8 cellular contexts compared by ENCODE assay signal in genomic region chr7:98251251-98251843, GRCh38. TPM values are rescaled to one million over a fixed set of nuclear protein-coding genes. Genes with fewer than 3 reads are reported as not detected.
DNase-seq lines count a peak whose midpoint lies in the region; ATAC-seq and TF ChIP-seq lines count a peak whose summit lies in the region.

No MANE protein-coding gene starts in this region.

- DNase-seq in HFF-Myc (ENCODE audit: extremely low read depth, low read depth) (no peak), NCI-H146 treated with DMSO at 0.1 percent for 48 hours (lab: John Stamatoyannopoulos, UW; ENCODE audit: unreplicated experiment) (peak; percentile 73), epithelial cell of esophagus (ENCODE audit: low read depth) (no peak), vagina (ENCODE audit: extremely low spot score in 2 of 2) (no peak), GM03348 (ENCODE audit: low spot score) (no peak)
- DNase-seq in activated CD4-positive, alpha-beta memory T cell treated with anti-CD3 and anti-CD28 coated beads, Interleukin-2, amount 10 ng/mL, durations not matched to agents 7 days and 5 days: peak; percentile 59
- peak; percentile 29 to 90 (median 85) for DNase-seq in naive thymus-derived CD4-positive, alpha-beta T cell

- peak overlapping the region; percentile 99 for H3K27ac Mint-ChIP-seq in activated CD4-positive, alpha-beta memory T cell treated with anti-CD3 and anti-CD28 coated beads, Interleukin-2, amount 10 ng/mL, durations not matched to agents 7 days and 5 days
- H3K27ac Mint-ChIP-seq in naive thymus-derived CD4-positive, alpha-beta T cell: peak overlapping the region; percentile 90 to 100 (median 99)

- peak overlapping the region; percentile 83 for H3K27ac ChIP-seq in naive thymus-derived CD4-positive, alpha-beta T cell (ENCODE audit: low read depth, low read length)
- H3K27ac ChIP-seq in vagina: peak overlapping the region; percentile 68

- H3K4me3 Mint-ChIP-seq in activated CD4-positive, alpha-beta memory T cell treated with anti-CD3 and anti-CD28 coated beads, Interleukin-2, amount 10 ng/mL, durations not matched to agents 7 days and 5 days: peak overlapping the region; percentile 95
- peak overlapping the region; percentile 88 to 98 (median 94) for H3K4me3 Mint-ChIP-seq in naive thymus-derived CD4-positive, alpha-beta T cell

- CTCF ChIA-PET in activated CD4-positive, alpha-beta memory T cell treated with anti-CD3 and anti-CD28 coated beads, Interleukin-2, amount 10 ng/mL, durations not matched to agents 7 days and 5 days (lab: Charles Lee): interaction anchor here (1.0 to 2.2 kb wide), 3 partner anchors 49 to 230 kb away, joined by 3 to 9 read pairs (median 7); no protein-coding TSS in a partner anchor
- CTCF ChIA-PET in naive thymus-derived CD4-positive, alpha-beta T cell (lab: Charles Lee): interaction anchor here (1.0 to 1.4 kb wide), 3 partner anchors 29 to 49 kb away, joined by 3 to 4 read pairs (median 3); no protein-coding TSS in a partner anchor

- peaks cover 38 to 40% of the 10 kb centered on the region in 2 donors for H3K4me1 ChIP-seq in naive thymus-derived CD4-positive, alpha-beta T cell (ENCODE audit: control insufficient read depth in 2 of 2, insufficient read depth in 2 of 2, low read length in 2 of 2)
- H3K4me1 ChIP-seq in vagina: peaks cover 32% of the 10 kb centered on the region

- peaks cover 30% of the 10 kb centered on the region for H3K36me3 Mint-ChIP-seq in activated CD4-positive, alpha-beta memory T cell treated with anti-CD3 and anti-CD28 coated beads, Interleukin-2, amount 10 ng/mL, durations not matched to agents 7 days and 5 days (ENCODE audit: low read depth)
- H3K36me3 Mint-ChIP-seq in naive thymus-derived CD4-positive, alpha-beta T cell: peaks cover 5 to 29% (median 16%) of the 10 kb centered on the region in 5 donors

- H3K27me3 ChIP-seq in naive thymus-derived CD4-positive, alpha-beta T cell (ENCODE audit: control insufficient read depth in 2 of 2, insufficient read depth in 2 of 2, low read length in 2 of 2): no peaks in the 10 kb centered on the region
- no peaks in the 10 kb centered on the region for H3K27me3 ChIP-seq in vagina

- intact Hi-C loops in naive thymus-derived CD4-positive, alpha-beta T cell (cut with micrococcal nuclease): loop anchor here (1.0 to 5.0 kb wide), 13 partner anchors 10 to 628 kb away; partner anchors contain the start of genes BRI3 (in 2 of the 2), ASNS (in 1 of the 2), BAIAP2L1 (in 1 of the 2) and BHLHA15 (in 1 of the 2)
- intact Hi-C loops in vagina (cut with DNase I): loop anchor here (5.0 kb wide), 1 partner anchor 36 kb away; no protein-coding TSS in a partner anchor

- TF ChIP-seq CTCF in HFF-Myc (IDR thresholded peaks at IDR 0.05; ENCODE audit: low read depth, low read length, missing control alignments) (no peak), epithelial cell of esophagus (IDR thresholded peaks at IDR 0.05; ENCODE audit: insufficient read depth, low read depth, low read length, missing control alignments) (no peak), vagina (IDR thresholded peaks at IDR 0.05) (no peak)

- ATAC-seq in GM18498 (IDR thresholded peaks at IDR 0.05; ENCODE audit: unreplicated experiment): peak; percentile 26
- ATAC-seq in naive thymus-derived CD4-positive, alpha-beta T cell: peak; percentile 77

- peaks cover 59% of the 10 kb centered on the region for H3K4me1 Mint-ChIP-seq in activated CD4-positive, alpha-beta memory T cell treated with anti-CD3 and anti-CD28 coated beads, Interleukin-2, amount 10 ng/mL, durations not matched to agents 7 days and 5 days
- H3K4me1 Mint-ChIP-seq in naive thymus-derived CD4-positive, alpha-beta T cell: peaks cover 41 to 75% (median 59%) of the 10 kb centered on the region in 7 donors

- POLR2A ChIA-PET in activated CD4-positive, alpha-beta memory T cell treated with anti-CD3 and anti-CD28 coated beads, Interleukin-2, amount 10 ng/mL, durations not matched to agents 7 days and 5 days (lab: Charles Lee): interaction anchor here (0.8 to 3.1 kb wide), 15 partner anchors 8 to 628 kb away, joined by 3 to 33 read pairs (median 4); partner anchors contain the start of genes BRI3 and TRRAP
- POLR2A ChIA-PET in naive thymus-derived CD4-positive, alpha-beta T cell (lab: Charles Lee): interaction anchor here (0.6 to 6.7 kb wide), 20 partner anchors 10 to 1134 kb away, joined by 3 to 106 read pairs (median 5); partner anchors contain the start of genes ASNS, BHLHA15, BRI3 and LMTK2

- peaks cover 0 to 24% (median 0%) of the 10 kb centered on the region in 3 experiments for H3K36me3 ChIP-seq in naive thymus-derived CD4-positive, alpha-beta T cell (ENCODE audit: control insufficient read depth in 2 of 3, insufficient read depth in 3 of 3, low read length in 3 of 3)
- no peaks in the 10 kb centered on the region for H3K36me3 ChIP-seq in vagina

- H3K9me3 Mint-ChIP-seq in activated CD4-positive, alpha-beta memory T cell treated with anti-CD3 and anti-CD28 coated beads, Interleukin-2, amount 10 ng/mL, durations not matched to agents 7 days and 5 days: no peaks in the 10 kb centered on the region
- H3K9me3 Mint-ChIP-seq in naive thymus-derived CD4-positive, alpha-beta T cell: peaks cover 0 to 2% (median 0%) of the 10 kb centered on the region in 11 donors

- TF ChIP-seq POLR2A in vagina (IDR thresholded peaks at IDR 0.05): no peak

- no peaks in the 10 kb centered on the region for H3K9me3 ChIP-seq in naive thymus-derived CD4-positive, alpha-beta T cell (ENCODE audit: control insufficient read depth in 2 of 3, low read length in 3 of 3)
- no peaks in the 10 kb centered on the region for H3K9me3 ChIP-seq in vagina

- H3K4me3 ChIP-seq in HFF-Myc (replicated peaks; ENCODE audit: low read depth, low read length) (peak overlapping the region; percentile 86), epithelial cell of esophagus (ENCODE audit: low read length) (peak overlapping the region; percentile 74), vagina (peak overlapping the region; percentile 69 to 88)
- H3K4me3 ChIP-seq in naive thymus-derived CD4-positive, alpha-beta T cell (ENCODE audit: low read length): peak overlapping the region; percentile 91

- no peaks in the 10 kb centered on the region for H3K27me3 Mint-ChIP-seq in activated CD4-positive, alpha-beta memory T cell treated with anti-CD3 and anti-CD28 coated beads, Interleukin-2, amount 10 ng/mL, durations not matched to agents 7 days and 5 days
- no peaks in the 10 kb centered on the region for H3K27me3 Mint-ChIP-seq in naive thymus-derived CD4-positive, alpha-beta T cell

RNA-seq across cellular contexts. Expression of gene TECPR1, which starts 0.7 kb away (rescaled TPM):
- 10 to 100 TPM; 63.9 to 69.4 TPM for total RNA-seq in activated CD4-positive, alpha-beta memory T cell treated with anti-CD3 and anti-CD28 coated beads, Interleukin-2, amount 10 ng/mL, durations not matched to agents 7 days and 5 days
- 100 to 1,000 TPM in 4 of 5 experiments, 10 to 100 TPM in 1; 82.4 to 203 (median 134) TPM for total RNA-seq in naive thymus-derived CD4-positive, alpha-beta T cell
- polyA plus RNA-seq in naive thymus-derived CD4-positive, alpha-beta T cell: 10 to 100 TPM; 21.0 to 32.3 TPM
- 19.6 TPM for total RNA-seq in vagina

RNA-seq across cellular contexts. Expression of gene BRI3, which starts 30.1 kb away (rescaled TPM):
- 10 to 100 TPM; 49.4 to 49.9 TPM for total RNA-seq in activated CD4-positive, alpha-beta memory T cell treated with anti-CD3 and anti-CD28 coated beads, Interleukin-2, amount 10 ng/mL, durations not matched to agents 7 days and 5 days
- total RNA-seq in naive thymus-derived CD4-positive, alpha-beta T cell: 100 to 1,000 TPM in 1 of 5 experiments, 10 to 100 TPM in 4; 73.1 to 194 (median 86.5) TPM
- polyA plus RNA-seq in naive thymus-derived CD4-positive, alpha-beta T cell: 10 to 100 TPM; 17.8 to 20.3 TPM
- total RNA-seq in vagina: 68.5 TPM

RNA-seq across cellular contexts. Expression of gene BHLHA15, which starts 40.1 kb away (rescaled TPM):
- under 1 TPM; 0.43 TPM for total RNA-seq in activated CD4-positive, alpha-beta memory T cell treated with anti-CD3 and anti-CD28 coated beads, Interleukin-2, amount 10 ng/mL, durations not matched to agents 7 days and 5 days
- total RNA-seq in naive thymus-derived CD4-positive, alpha-beta T cell: under 1 TPM in 2 of 5 experiments, not detected in 3; 0.39 to 0.80 TPM
- not detected for polyA plus RNA-seq in naive thymus-derived CD4-positive, alpha-beta T cell
- total RNA-seq in vagina: not detected

Comparison
In these comparisons a context has a peak if more than half of its experiments do, and no peak if none do; other contexts are left out.
1. DNase-seq: peak in NCI-H146 treated with DMSO at 0.1 percent for 48 hours (single experiment), activated CD4-positive, alpha-beta memory T cell treated with anti-CD3 and anti-CD28 coated beads, Interleukin-2, amount 10 ng/mL, durations not matched to agents 7 days and 5 days (single experiment) and naive thymus-derived CD4-positive, alpha-beta T cell (9 of 9); none in HFF-Myc (single experiment), epithelial cell of esophagus (single experiment), vagina (0 of 2) and GM03348 (single experiment).
2. Peak in every context shown above with its lines, with median percentiles within 50 percentile points of each other: H3K4me3 ChIP-seq.